In genomic region chr1:83799474-83800085, GRCh38 we compare ENCODE assay signal across 25 cellular contexts.
DNase-seq lines count a peak whose midpoint lies in the region; ATAC-seq, FAIRE-seq and TF ChIP-seq lines count a peak whose summit lies in the region.
"Had no signal": no experiment of that assay in that cellular context is flagged by ENCODE, and none has a peak within 500 bp of the region (broad histone marks: within the 10 kb centered on the region; RNA-seq: fewer than 3 reads in every experiment).

No MANE protein-coding gene starts in this region.

- H3K27me3 ChIP-seq in pancreas = no peaks in the 10 kb centered on the region
- H3K27me3 ChIP-seq: SJCRH30, transverse colon had no signal

- ATAC-seq in pancreas = peak; percentile 66 to 75 (median 68)
- ATAC-seq in GM18520 (IDR thresholded peaks at IDR 0.05; ENCODE audit: unreplicated experiment) = no peak
- ATAC-seq: esophagus mucosa; stimulated activated naive CD8-positive, alpha-beta T cell treated with anti-CD3 and anti-CD28 coated beads, Interleukin-15, amount 100 ng/mL, for 72 hours had no signal

- no peak for FAIRE-seq in pancreas (lab: Jason Lieb, UNC)
- FAIRE-seq: astrocyte, H54, keratinocyte had no signal

- DNase-seq in DMS 273 (lab: John Stamatoyannopoulos, UW; ENCODE audit: unreplicated experiment) (peak; percentile 33), DMS 273 treated with DMSO at 0.1 percent for 48 hours (lab: John Stamatoyannopoulos, UW) (no peak), NCI-H446 (lab: John Stamatoyannopoulos, UW) (peak; percentile 53 to 89), cerebellar cortex (ENCODE audit: low spot score) (peak; percentile 37), pancreas (peak in 2 of 6 donors; percentile 9 to 26), GM19240 (ENCODE audit: insufficient read length, low spot score) (no peak), putamen (ENCODE audit: low spot score) (no peak)
- DNase-seq: 8988T; activated CD4-positive, alpha-beta T cell treated with anti-CD3 and anti-CD28 coated beads, Interleukin-2, amount 10 ng/mL, durations not matched to agents 7 days and 5 days; effector CD8-positive, alpha-beta T cell; EL; IMR-90; NCI-H1417 treated with DMSO at 0.1 percent for 48 hours; occipital lobe; PC-9; SJCRH30; stimulated activated naive CD8-positive, alpha-beta T cell treated with anti-CD3 and anti-CD28 coated beads, Interleukin-15, amount 100 ng/mL, for 72 hours; transverse colon had no signal

- no peaks in the 10 kb centered on the region for H3K36me3 ChIP-seq in pancreas
- H3K36me3 ChIP-seq: SJCRH30, transverse colon had no signal

- no peak overlapping the region for H3K4me3 ChIP-seq in pancreas
- H3K4me3 ChIP-seq: lung, PC-9, SJCRH30, transverse colon had no signal

- H3K9me3 ChIP-seq in pancreas = no peaks in the 10 kb centered on the region
- H3K9me3 ChIP-seq: SJCRH30, transverse colon had no signal

- peaks cover 0 to 16% (median 15%) of the 10 kb centered on the region in 3 donors for H3K4me1 ChIP-seq in pancreas
- H3K4me1 ChIP-seq: SJCRH30, transverse colon had no signal

- 27 to 33% methylated on average over 1 of the region's 1 CpG for WGBS in pancreas, 2 donors

- no peak overlapping the region for H3K27ac ChIP-seq in pancreas
- H3K27ac ChIP-seq: HL-60, PC-9, SJCRH30, transverse colon had no signal

- no peak for TF ChIP-seq CTCF in pancreas (IDR thresholded peaks at IDR 0.05)

- intact Hi-C loops in pancreas (cut with DNase I) = no loop called here

Comparison
In these comparisons a context has a peak if more than half of its experiments do, and no peak if none do; other contexts are left out.
1. DNase-seq: peak in DMS 273 (single experiment), NCI-H446 (2 of 2) and cerebellar cortex (single experiment); none in DMS 273 treated with DMSO at 0.1 percent for 48 hours (single experiment), GM19240 (single experiment) and putamen (single experiment).